ENCODE assay signal across 8 cellular contexts in the genomic region with DNA sequence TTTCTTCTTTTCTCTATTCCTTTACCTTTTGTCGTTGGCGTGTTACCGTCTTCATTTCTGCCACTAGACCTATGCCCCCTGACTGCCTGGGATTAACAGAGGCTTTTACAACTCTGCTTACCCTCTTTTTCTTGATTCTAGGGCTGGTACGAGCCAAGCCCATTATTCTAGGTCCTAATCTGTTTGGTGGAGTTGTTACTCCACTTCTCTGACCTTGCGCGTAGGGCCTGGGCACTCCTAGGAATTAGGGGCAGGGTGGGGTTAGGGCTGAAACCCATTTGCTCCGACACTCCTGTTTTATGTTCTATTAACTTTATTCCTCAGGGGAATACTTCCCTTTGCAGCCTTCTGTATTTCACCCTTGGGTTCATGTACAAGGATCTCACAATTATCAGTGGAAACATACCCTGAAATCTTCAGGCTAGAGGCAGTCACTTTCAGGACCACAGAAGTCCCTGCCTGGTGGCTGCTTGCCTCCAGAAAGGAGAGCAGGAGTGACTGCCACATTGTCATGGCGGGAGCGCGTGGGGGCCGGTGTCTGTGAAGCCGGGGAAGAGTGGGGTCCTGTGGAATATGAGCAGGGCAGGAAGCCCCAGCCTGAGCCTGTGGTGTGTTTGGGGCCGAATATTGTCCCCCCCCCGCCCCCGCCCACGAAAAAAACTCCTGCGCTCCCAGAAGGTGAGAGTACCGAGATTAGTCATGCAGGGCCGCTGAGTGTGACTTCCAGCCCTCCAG. TPM values are rescaled to one million over a fixed set of nuclear protein-coding genes. Genes with fewer than 3 reads are reported as not detected.
DNase-seq lines count a peak whose midpoint lies in the region; ATAC-seq and TF ChIP-seq lines count a peak whose summit lies in the region.

No MANE protein-coding gene starts in this region.

- H3K79me2 ChIP-seq in osteoblast (ENCODE audit: insufficient read depth, low read length), result no peaks in the 10 kb centered on the region

- peak overlapping the region; percentile 93 for H3K4me2 ChIP-seq in osteoblast (ENCODE audit: insufficient read depth, low read length)

- no peaks in the 10 kb centered on the region for H3K9me3 ChIP-seq in NT2/D1 (ENCODE audit: insufficient read depth, low read length)
- H3K9me3 ChIP-seq in esophagus squamous epithelium, result no peaks in the 10 kb centered on the region
- no peaks in the 10 kb centered on the region for H3K9me3 ChIP-seq in osteoblast (ENCODE audit: low read depth, low read length)

- H3K27ac ChIP-seq in esophagus squamous epithelium (peak overlapping the region; percentile 68 to 87 (median 80)), osteoblast (ENCODE audit: low read depth, low read length) (no peak overlapping the region)

- H3K4me1 ChIP-seq in NT2/D1 (ENCODE audit: insufficient read depth, insufficient read length) (no peaks in the 10 kb centered on the region), esophagus squamous epithelium (peaks cover 0 to 20% (median 7%) of the 10 kb centered on the region in 3 donors), osteoblast (ENCODE audit: insufficient read depth, low read length) (peaks cover 7% of the 10 kb centered on the region)

- no peaks in the 10 kb centered on the region for H4K20me1 ChIP-seq in osteoblast (ENCODE audit: insufficient read depth, low read length)

- DNase-seq in NT2/D1 (ENCODE audit: low read depth, low spot score) (no peak), esophagus squamous epithelium (lab: John Stamatoyannopoulos, UW) (no peak), osteoblast (ENCODE audit: insufficient read length, low spot score, missing footprints) (no peak), erythroblast (lab: John Stamatoyannopoulos, UW) (no peak)

- H3K27me3 ChIP-seq in NT2/D1 (ENCODE audit: insufficient read depth, insufficient read length) (peaks cover 43% of the 10 kb centered on the region), esophagus squamous epithelium (peaks cover 0 to 11% (median 0%) of the 10 kb centered on the region in 4 donors), osteoblast (ENCODE audit: insufficient read depth, low read length) (no peaks in the 10 kb centered on the region)

- intact Hi-C loops in esophagus squamous epithelium (cut with DNase I), result no loop called here

- WGBS in esophagus squamous epithelium, 2 donors, result 46 to 86% methylated on average over 8 to 18 of the region's 19 CpGs

- TF ChIP-seq CTCF in esophagus squamous epithelium (IDR thresholded peaks at IDR 0.05), result no peak
- TF ChIP-seq CTCF in osteoblast (IDR thresholded peaks at IDR 0.05; ENCODE audit: extremely low read depth, low read depth, low read length), result no peak

- H3K36me3 ChIP-seq in NT2/D1 (ENCODE audit: insufficient read depth, insufficient read length, low read length), result no peaks in the 10 kb centered on the region
- H3K36me3 ChIP-seq in esophagus squamous epithelium, result no peaks in the 10 kb centered on the region
- H3K36me3 ChIP-seq in osteoblast (ENCODE audit: insufficient read depth, low read length), result no peaks in the 10 kb centered on the region

- TF ChIP-seq POLR2A in esophagus squamous epithelium (IDR thresholded peaks at IDR 0.05) (no peak), erythroblast (IDR thresholded peaks at IDR 0.05; ENCODE audit: low read length) (no peak)

- peak overlapping the region; percentile 77 for H3K9ac ChIP-seq in NT2/D1 (ENCODE audit: insufficient read length, low read depth)

- H2AFZ ChIP-seq in osteoblast (ENCODE audit: low read length), result peak overlapping the region; percentile 97

- H3K4me3 ChIP-seq in NT2/D1 (ENCODE audit: insufficient read length, low read depth) (peak overlapping the region; percentile 53), esophagus squamous epithelium (peak overlapping the region; percentile 51 to 82 (median 66)), osteoblast (ENCODE audit: insufficient read depth, low read length) (peak overlapping the region; percentile 88)

- ATAC-seq in GM18907 (IDR thresholded peaks at IDR 0.05; ENCODE audit: unreplicated experiment), result peak; percentile 3
- no peak for ATAC-seq in GM21526 (IDR thresholded peaks at IDR 0.05; ENCODE audit: low FRiP score, unreplicated experiment)
- ATAC-seq in HG03457 (IDR thresholded peaks at IDR 0.05; ENCODE audit: unreplicated experiment), result no peak
- ATAC-seq in GM18867 (IDR thresholded peaks at IDR 0.05; ENCODE audit: unreplicated experiment), result no peak

RNA-seq across cellular contexts. Expression of a gene that starts 0.7 kb away (rescaled TPM):
- total RNA-seq in esophagus squamous epithelium, result 10 to 100 TPM; 24.9 to 44.4 (median 29.4) TPM
- total RNA-seq in osteoblast, result 0.29 and 0.36 TPM in 2 replicates

RNA-seq across cellular contexts. Expression of a gene that starts 49.1 kb away (rescaled TPM):
- total RNA-seq in esophagus squamous epithelium (10 to 100 TPM in 3 of 4 donors, 1 to 10 TPM in 1; 7.5 to 17.3 (median 13.9) TPM), osteoblast (22.1 and 30.0 TPM in 2 replicates)

Comparison
In these comparisons a context has a peak if more than half of its experiments do, and no peak if none do; other contexts are left out.
1. RNA of a gene that starts 0.7 kb away (total RNA-seq): 24.9 to 44.4 TPM in esophagus squamous epithelium; 0.29 to 0.36 TPM in osteoblast; every median in the first group is over 10 times any median in the second.
2. Peak in every context shown above with its lines, with median percentiles within 50 percentile points of each other: H3K4me3 ChIP-seq.